Comparison of ENCODE assay signal across 7 cellular contexts in the genomic region with DNA sequence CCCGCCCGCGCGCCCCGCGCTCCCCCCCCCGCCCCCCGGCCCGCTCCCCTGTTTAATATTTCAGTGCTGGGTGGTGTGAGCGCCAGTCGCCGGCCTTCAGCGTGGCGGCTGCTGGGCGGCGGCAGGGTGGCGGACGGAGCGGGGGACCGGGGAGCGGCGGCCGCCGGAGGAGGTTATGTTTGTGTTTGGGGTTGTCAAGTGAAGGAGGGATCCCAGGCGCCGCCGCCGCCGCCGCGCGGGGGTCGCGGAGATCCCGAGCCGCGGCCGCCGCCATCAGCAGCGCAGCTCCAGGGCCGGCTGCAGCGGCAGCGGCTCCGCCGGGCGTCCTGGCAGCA. TPM values are rescaled to one million over a fixed set of nuclear protein-coding genes. Genes with fewer than 3 reads are reported as not detected.
DNase-seq lines count a peak whose midpoint lies in the region; ATAC-seq and TF ChIP-seq lines count a peak whose summit lies in the region.

A gene (plus strand): TSS at position 82 of the 335 bp plus-strand sequence. CDS start 3,317 bp downstream, outside the sequence.

- no peaks in the 10 kb centered on the region for H3K27me3 ChIP-seq in left ventricle myocardium inferior (ENCODE audit: low read depth)
- H3K27me3 ChIP-seq in prostate gland (replicated peaks; ENCODE audit: insufficient read depth): no peaks in the 10 kb centered on the region

- H3K4me3 ChIP-seq in left ventricle myocardium inferior (peak within 1 kb of the TSS; percentile 83), prostate gland (peak within 1 kb of the TSS; percentile 77 to 84)

- ATAC-seq in GM21786 (IDR thresholded peaks at IDR 0.05; ENCODE audit: unreplicated experiment): no peak

- TF ChIP-seq CTCF in left ventricle myocardium inferior (IDR thresholded peaks at IDR 0.05; ENCODE audit: borderline replicate concordance) (no peak), prostate gland (IDR thresholded peaks at IDR 0.05) (no peak)

- H3K36me3 ChIP-seq in KOPT-K1 (ENCODE audit: insufficient read depth, low read length) (peaks cover under 1% of the 10 kb centered on the region; the same call in 1 of the 2 replicates), left ventricle myocardium inferior (peaks cover 23% of the 10 kb centered on the region), prostate gland (no peaks in the 10 kb centered on the region)

- peaks cover 4% of the 10 kb centered on the region for H3K9me3 ChIP-seq in KOPT-K1 (ENCODE audit: insufficient read depth, low read length, poor library complexity, severe bottlenecking)
- peaks cover 5% of the 10 kb centered on the region for H3K9me3 ChIP-seq in left ventricle myocardium inferior (replicated peaks)
- no peaks in the 10 kb centered on the region for H3K9me3 ChIP-seq in prostate gland

- no peak for TF ChIP-seq POLR2A in prostate gland (IDR thresholded peaks at IDR 0.05)

- WGBS in prostate gland: 0% methylated on average over 15 of the region's 46 CpGs

- intact Hi-C loops in left ventricle myocardium inferior (cut with micrococcal nuclease) (no loop called here), prostate gland (cut with DNase I) (loop anchor here (10.0 kb wide), 1 partner anchor 427 kb away; no protein-coding TSS in a partner anchor)

- DNase-seq in GM19238 (ENCODE audit: insufficient read length, low spot score) (peak; percentile 16), left ventricle myocardium inferior (peak; percentile 49), prostate gland (ENCODE audit: low spot score) (peak; percentile 29), iPS-NIHi11 (ENCODE audit: low spot score) (no peak)
- DNase-seq in activated naive CD8-positive, alpha-beta T cell treated with anti-CD3 and anti-CD28 coated beads, Interleukin-2, amount 50 U/mL, for 16 hours (ENCODE audit: low read depth, low spot score): peak; percentile 7

- peak within 1 kb of the TSS; percentile 59 for H3K27ac ChIP-seq in KOPT-K1 (ENCODE audit: low read depth, low read length, poor library complexity, severe bottlenecking)
- peak within 1 kb of the TSS; percentile 99 for H3K27ac ChIP-seq in left ventricle myocardium inferior (replicated peaks)
- H3K27ac ChIP-seq in prostate gland: peak within 1 kb of the TSS; percentile 96 to 98

- H3K4me1 ChIP-seq in left ventricle myocardium inferior (peaks cover 47% of the 10 kb centered on the region), prostate gland (replicated peaks) (no peaks in the 10 kb centered on the region)

RNA-seq across cellular contexts. Expression of the gene that starts here (rescaled TPM):
- total RNA-seq in left ventricle myocardium inferior (13.7 TPM), prostate gland (10 to 100 TPM; 35.2 to 38.0 TPM)
